In the genomic region with DNA sequence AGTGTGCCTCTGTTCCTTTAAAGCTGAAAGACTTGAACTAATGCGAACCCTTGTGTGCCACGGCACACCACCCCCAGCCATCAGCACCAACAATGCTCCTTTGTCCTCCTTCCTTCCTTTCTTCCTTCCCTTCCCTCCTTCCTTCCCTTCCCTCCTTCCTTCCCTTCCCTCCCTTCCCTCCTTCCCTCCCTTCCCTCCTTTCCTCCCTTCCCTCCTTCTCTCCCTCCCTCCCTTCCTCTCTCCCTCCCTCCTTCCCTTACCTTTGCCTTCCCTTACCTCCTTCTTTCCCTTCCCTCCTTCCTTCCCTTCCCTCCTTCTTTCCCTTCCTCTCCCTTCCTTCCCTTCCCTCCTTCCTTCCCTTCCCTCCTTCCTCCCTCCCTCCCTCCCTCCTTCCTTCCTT, we compare ENCODE assay signal across 31 cellular contexts.
A peak's percentile ranks its signal among the peaks of the same experiment; 100 is the strongest.
DNase-seq lines count a peak whose midpoint lies in the region; ATAC-seq, FAIRE-seq and TF ChIP-seq lines count a peak whose summit lies in the region.
"Had no signal": no experiment of that assay in that cellular context is flagged by ENCODE, and none has a peak within 500 bp of the region (broad histone marks: within the 10 kb centered on the region; RNA-seq: fewer than 3 reads in every experiment).

No MANE protein-coding gene starts in this region.

- H3K18ac ChIP-seq in H1 (ENCODE audit: extremely low read depth, low read length): no peak overlapping the region

- no peak overlapping the region for H4K8ac ChIP-seq in H1 (ENCODE audit: extremely low read depth, insufficient read depth, low read length)

- H2AFZ ChIP-seq in HepG2 (ENCODE audit: low read length) (no peak overlapping the region), H1 (ENCODE audit: low read length) (no peak overlapping the region)

- H2BK15ac ChIP-seq in H1 (ENCODE audit: low read length): no peak overlapping the region

- H3K9ac ChIP-seq in HepG2 (ENCODE audit: insufficient read depth, low read depth, low read length): no peak overlapping the region
- no peak overlapping the region for H3K9ac ChIP-seq in H1 (replicated peaks in 1 of 4; ENCODE audit: extremely low read depth in 1 of 4, low read depth in 3 of 4, low read length in 3 of 4)
- H3K9ac ChIP-seq: BLaER1; BLaER1 treated with 17β-estradiol and CSF1 and Interleukin-3, amounts not matched to agents 10 nM and 100 nM had no signal

- H3K56ac ChIP-seq in H1 (replicated peaks; ENCODE audit: insufficient read length, low read depth, low read length): no peak overlapping the region

- TF ChIP-seq EP300 in HepG2 (IDR thresholded peaks at IDR 0.05; ENCODE audit: low read depth in 2 of 2, low read length in 2 of 2) (no peak), HepG2 (CRISPR knock-in tag; IDR thresholded peaks at IDR 0.05; ENCODE audit: borderline replicate concordance) (no peak), H1 (IDR thresholded peaks at IDR 0.05; ENCODE audit: borderline replicate concordance in 1 of 2, low read depth in 2 of 2, low read length in 2 of 2) (no peak)

- no peak overlapping the region for H4K5ac ChIP-seq in H1 (ENCODE audit: insufficient read length, low read depth, low read length)

- H3K4me2 ChIP-seq in HepG2 (ENCODE audit: low read depth, low read length) (no peak overlapping the region), H1 (ENCODE audit: insufficient read depth in 1 of 2, low read depth in 2 of 2, low read length in 2 of 2) (no peak overlapping the region)
- H3K4me2 ChIP-seq: A549; BLaER1; BLaER1 treated with 17β-estradiol and CSF1 and Interleukin-3, amounts not matched to agents 10 nM and 100 nM had no signal

- no peak for TF ChIP-seq POLR2A in HepG2 (IDR thresholded peaks at IDR 0.05; ENCODE audit: insufficient read depth in 1 of 2, low read depth in 2 of 2, low read length in 2 of 2)
- no peak for TF ChIP-seq POLR2A in right lobe of liver (IDR thresholded peaks at IDR 0.05)
- TF ChIP-seq POLR2A in H1 (IDR thresholded peaks at IDR 0.05; ENCODE audit: control extremely low read depth in 1 of 2, low read depth in 2 of 2, low read length in 2 of 2): no peak
- TF ChIP-seq POLR2A in spleen (IDR thresholded peaks at IDR 0.05): no peak

- H3K79me2 ChIP-seq in HepG2 (ENCODE audit: insufficient read depth, low read length): no peaks in the 10 kb centered on the region
- no peaks in the 10 kb centered on the region for H3K79me2 ChIP-seq in H1 (ENCODE audit: control insufficient read depth in 1 of 2, insufficient read depth in 2 of 2, low read length in 2 of 2)

- TF ChIP-seq CTCF in HepG2 (CRISPR knock-in tag; IDR thresholded peaks at IDR 0.05) (no peak), right lobe of liver (IDR thresholded peaks at IDR 0.05) (no peak), H1 (IDR thresholded peaks at IDR 0.05; ENCODE audit: control extremely low read depth in 1 of 3, insufficient read depth in 1 of 3, low read depth in 1 of 3, low read length in 3 of 3) (no peak), spleen (IDR thresholded peaks at IDR 0.05 in 8 of 11, conservative IDR thresholded peaks at IDR 0.05 in 3 of 11) (no peak)

- H3K79me1 ChIP-seq in H1 (ENCODE audit: low read depth, low read length): no peaks in the 10 kb centered on the region

- in situ Hi-C loops in HepG2 (cut with HindIII; ENCODE audit: extremely low pct_ligation_motif_present, low pct_unique_long_range_greater_than_20kb): no loop called here

- no peak overlapping the region for H3K14ac ChIP-seq in H1 (ENCODE audit: insufficient read length)

- intact Hi-C loops in HepG2 (cut with micrococcal nuclease; ENCODE audit: unreplicated experiment) (no loop called here), right lobe of liver (cut with DNase I) (no loop called here), spleen (cut with DNase I; ENCODE audit: low total_unique reads) (no loop called here)

- BruUV-seq in HepG2 (replicated peaks; lab: Mats Ljungman, UMichigan): no TSS peak

- no peak overlapping the region for H4K91ac ChIP-seq in H1 (replicated peaks; ENCODE audit: insufficient read length, low read length)

- no peak overlapping the region for H2BK20ac ChIP-seq in H1 (ENCODE audit: low read length)

- POLR2A ChIA-PET in HepG2 (lab: Yijun Ruan, JAX): no interaction called here
- POLR2A ChIA-PET in H1 (lab: Charles Lee; ENCODE audit: partially characterized antibody): no interaction called here

- no peak overlapping the region for H3K4ac ChIP-seq in H1 (replicated peaks; ENCODE audit: insufficient read length, low read depth, low read length)

- DNase-seq in HepG2 (ENCODE audit: low spot score) (no peak), right lobe of liver (no peak), H1 (ENCODE audit: low read depth in 1 of 2, low spot score in 2 of 2) (no peak), spleen (no peak)
- DNase-seq: 8988T; ACHN; AML-193; BE2C; C1 segment of cervical spinal cord; Caco-2; Calu3; CD4-positive, alpha-beta memory T cell; CD4-positive, alpha-beta T cell; CD4-positive, CD25-positive, alpha-beta regulatory T cell; CD8-positive, alpha-beta memory T cell; CD8-positive, alpha-beta T cell; COR-L47; DMS 273 treated with DMSO at 0.1 percent for 48 hours; DMS153; DMS53; DMS79; DMS79 treated with DMSO at 0.1 percent for 48 hours; DND-41; EL had no signal

- TF ChIP-seq RAD21 in HepG2 (CRISPR knock-in tag; IDR thresholded peaks at IDR 0.05): no peak
- no peak for TF ChIP-seq RAD21 in H1 (IDR thresholded peaks at IDR 0.05 in 1 of 2, conservative IDR thresholded peaks at IDR 0.05 in 1 of 2; ENCODE audit: low read depth in 2 of 2, low read length in 2 of 2)

- H3K27ac ChIP-seq in HepG2 (ENCODE audit: extremely low read length, insufficient read depth, low read length): no peak overlapping the region
- H3K27ac ChIP-seq in right lobe of liver: no peak overlapping the region
- no peak overlapping the region for H3K27ac ChIP-seq in H1 (ENCODE audit: low read depth, low read length)
- no peak overlapping the region for H3K27ac ChIP-seq in spleen
- H3K27ac ChIP-seq: 22Rv1; A549; BLaER1; BLaER1 treated with 17β-estradiol and CSF1 and Interleukin-3, amounts not matched to agents 10 nM and 100 nM; C4-2B had no signal

- H2AK5ac ChIP-seq in H1 (ENCODE audit: low read depth, low read length): 0 out of 2 replicates have a peak overlapping the region, but pooled peaks have one; percentile 53

- CTCF ChIA-PET in HepG2 (lab: Yijun Ruan, JAX; ENCODE audit: low intra/inter-chr PET ratio, low total read pairs): no interaction called here
- CTCF ChIA-PET in H1 (lab: Charles Lee; ENCODE audit: partially characterized antibody): no interaction called here

- H3K23ac ChIP-seq in H1 (ENCODE audit: insufficient read length): no peak overlapping the region

- H3K23me2 ChIP-seq in H1 (ENCODE audit: low read depth, low read length): peaks cover 2% of the 10 kb centered on the region; the same call in 1 of the 2 replicates

- FAIRE-seq in HepG2 (lab: Jason Lieb, UNC) (no peak), H1 (lab: Jason Lieb, UNC) (no peak)
- FAIRE-seq: A204.1, A549, D721Med had no signal

- H3K9me3 ChIP-seq in HepG2 (ENCODE audit: low read length) (no peaks in the 10 kb centered on the region), right lobe of liver (no peaks in the 10 kb centered on the region), H1 (ENCODE audit: insufficient read depth in 2 of 2, low read depth in 1 of 2, low read length in 1 of 2) (no peaks in the 10 kb centered on the region), spleen (no peaks in the 10 kb centered on the region)
- H3K9me3 ChIP-seq: A549, BE2C, Caco-2 had no signal

- H2BK5ac ChIP-seq in H1 (ENCODE audit: low read depth, low read length): no peak overlapping the region

- H3K27me3 ChIP-seq in HepG2 (ENCODE audit: control insufficient read depth in 1 of 2, insufficient read depth in 2 of 2, low read length in 2 of 2): peaks cover 0 to 15% of the 10 kb centered on the region in 2 experiments; a peak in 2 of 5 replicates
- no peaks in the 10 kb centered on the region for H3K27me3 ChIP-seq in right lobe of liver
- H3K27me3 ChIP-seq in H1 (replicated peaks in 1 of 4; ENCODE audit: control insufficient read depth in 3 of 4, extremely low read depth in 1 of 4, insufficient read depth in 3 of 4, low read length in 3 of 4): no peaks in the 10 kb centered on the region
- peaks cover 0 to 27% (median 0%) of the 10 kb centered on the region in 7 donors for H3K27me3 ChIP-seq in spleen (replicated peaks in 1 of 7)
- H3K27me3 ChIP-seq: BE2C; BLaER1; BLaER1 treated with 17β-estradiol and CSF1 and Interleukin-3, amounts not matched to agents 10 nM and 100 nM had no signal

- no peaks in the 10 kb centered on the region for H3K4me1 ChIP-seq in HepG2 (ENCODE audit: insufficient read depth, low read length)
- H3K4me1 ChIP-seq in right lobe of liver: no peaks in the 10 kb centered on the region
- H3K4me1 ChIP-seq in H1 (replicated peaks in 1 of 4; ENCODE audit: control insufficient read depth in 3 of 4, insufficient read depth in 4 of 4, low read length in 3 of 4): no peaks in the 10 kb centered on the region
- H3K4me1 ChIP-seq in spleen: no peaks in the 10 kb centered on the region
- H3K4me1 ChIP-seq: A549, BE2C, Caco-2 had no signal

- WGBS in HepG2 (ENCODE audit: low lambda C conversion rate): 35% methylated on average over 2 of the region's 2 CpGs
- WGBS in right lobe of liver (ENCODE audit: insufficient coverage, low coverage, low lambda C conversion rate, missing lambda C conversion rate): 79% methylated on average over 2 of the region's 2 CpGs
- WGBS in H1 (ENCODE audit: extremely low coverage in 1 of 2, insufficient coverage in 1 of 2, insufficient read length in 1 of 2, insufficient replicate concordance in 2 of 2, low coverage in 1 of 2, low lambda C conversion rate in 2 of 2, missing lambda C conversion rate in 1 of 2), 2 experiments: 100% methylated on average over 2 of the region's 2 CpGs; no CpG with 5 or more reads in 1 of the 2 experiments
- 61 to 81% (median 72%) methylated on average over 2 of the region's 2 CpGs for WGBS in spleen, 5 donors

- ATAC-seq in HepG2 (no peak), right lobe of liver (no peak)
- ATAC-seq: A549; CD8-positive, alpha-beta T cell had no signal

- H4K20me1 ChIP-seq in HepG2 (ENCODE audit: insufficient read depth, low read length): no peaks in the 10 kb centered on the region
- no peaks in the 10 kb centered on the region for H4K20me1 ChIP-seq in H1 (replicated peaks in 1 of 2; ENCODE audit: control insufficient read depth in 1 of 2, insufficient read depth in 2 of 2, low read length in 2 of 2)
- H4K20me1 ChIP-seq: BLaER1; BLaER1 treated with 17β-estradiol and CSF1 and Interleukin-3, amounts not matched to agents 10 nM and 100 nM had no signal

- H3K36me3 ChIP-seq in HepG2 (replicated peaks in 1 of 2; ENCODE audit: control insufficient read depth in 1 of 2, insufficient read depth in 2 of 2, low read length in 2 of 2) (no peaks in the 10 kb centered on the region), right lobe of liver (no peaks in the 10 kb centered on the region), H1 (ENCODE audit: control insufficient read depth in 2 of 4, insufficient read depth in 4 of 4, low read length in 3 of 4) (no peaks in the 10 kb centered on the region), spleen (no peaks in the 10 kb centered on the region)
- H3K36me3 ChIP-seq: BE2C; BLaER1; BLaER1 treated with 17β-estradiol and CSF1 and Interleukin-3, amounts not matched to agents 10 nM and 100 nM had no signal

- no peak overlapping the region for H2BK12ac ChIP-seq in H1 (ENCODE audit: low read depth, low read length)

- no peak overlapping the region for H2BK120ac ChIP-seq in H1 (replicated peaks; ENCODE audit: low read depth, low read length)

- no peak overlapping the region for H3K4me3 ChIP-seq in HepG2 (replicated peaks in 1 of 3; ENCODE audit: insufficient read depth in 1 of 3, low read depth in 2 of 3, low read length in 3 of 3)
- H3K4me3 ChIP-seq in right lobe of liver: no peak overlapping the region
- no peak overlapping the region for H3K4me3 ChIP-seq in H1 (ENCODE audit: extremely low read depth in 1 of 4, insufficient read depth in 2 of 4, low read depth in 3 of 4, low read length in 4 of 4)
- no peak overlapping the region for H3K4me3 ChIP-seq in spleen
- H3K4me3 ChIP-seq: A549; BLaER1; BLaER1 treated with 17β-estradiol and CSF1 and Interleukin-3, amounts not matched to agents 10 nM and 100 nM had no signal
